Comparison of ENCODE assay signal across 1 cellular context in the genomic region with DNA sequence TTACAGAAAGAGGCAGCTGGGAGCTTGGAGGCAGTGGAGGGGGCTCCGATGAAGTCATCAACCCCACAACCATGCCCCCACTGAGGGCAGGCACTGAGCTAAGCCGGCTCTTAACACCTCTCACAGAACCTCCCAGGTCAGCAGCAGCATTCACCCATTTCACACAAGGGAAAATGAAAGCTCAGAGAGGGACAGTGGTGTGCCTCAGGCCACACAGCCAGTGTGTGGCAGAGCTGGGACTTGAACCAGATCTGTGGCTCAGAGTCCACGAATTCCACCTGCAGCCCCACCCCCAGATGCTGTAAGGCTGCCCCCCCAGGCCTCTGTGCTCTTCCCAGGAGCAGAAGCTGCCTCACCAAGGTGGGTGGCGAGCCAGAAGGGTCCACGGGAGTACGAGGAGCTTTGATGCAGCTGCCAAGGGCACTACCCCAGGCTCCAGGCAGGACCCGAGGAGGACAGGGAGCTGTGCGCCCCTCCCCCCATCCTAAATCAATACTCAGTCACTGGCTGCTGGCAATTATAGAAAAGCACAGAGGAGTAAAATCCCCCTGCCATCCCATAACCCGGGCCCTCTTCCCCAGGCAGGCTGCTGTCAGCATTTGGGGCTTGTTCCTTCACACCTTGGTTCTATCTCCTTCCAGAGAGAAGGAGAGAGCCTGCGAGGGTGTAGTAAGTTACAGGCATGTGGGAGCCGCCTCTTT.
TF ChIP-seq lines count a peak whose summit lies in the region.

No MANE protein-coding gene starts in this region.

TF ChIP-seq in HepG2, 621 proteins besides CTCF, POLR2A, EP300 and RAD21 (continued from another document):
- TF ChIP-seq HIC2 (CRISPR knock-in tag; IDR thresholded peaks at IDR 0.05; ENCODE audit: low read depth) (no peak), ZNF768 (CRISPR knock-in tag; IDR thresholded peaks at IDR 0.05) (peak; percentile 99), HMG20B (CRISPR knock-in tag; conservative IDR thresholded peaks at IDR 0.05) (no peak), RXRA (CRISPR knock-in tag; IDR thresholded peaks at IDR 0.05) (0 out of 2 replicates have a peak, but pooled peaks have one; percentile 0), SOX6 (IDR thresholded peaks at IDR 0.05) (no peak), SOX6 (CRISPR knock-in tag; IDR thresholded peaks at IDR 0.05) (0 out of 2 replicates have a peak, but pooled peaks have one; percentile 6), KLF11 (CRISPR knock-in tag; IDR thresholded peaks at IDR 0.05) (no peak), SMC3 (IDR thresholded peaks at IDR 0.05; ENCODE audit: low read length) (no peak), ZNF629 (CRISPR knock-in tag; conservative IDR thresholded peaks at IDR 0.05) (peak; percentile 48; the same call in 1 of the 2 replicates), ZNF687 (CRISPR knock-in tag; IDR thresholded peaks at IDR 0.05) (0 out of 2 replicates have a peak, but pooled peaks have one; percentile 4), ZNF674 (CRISPR knock-in tag; IDR thresholded peaks at IDR 0.05; ENCODE audit: low read depth) (no peak)
- TF ChIP-seq, protein P1, sequence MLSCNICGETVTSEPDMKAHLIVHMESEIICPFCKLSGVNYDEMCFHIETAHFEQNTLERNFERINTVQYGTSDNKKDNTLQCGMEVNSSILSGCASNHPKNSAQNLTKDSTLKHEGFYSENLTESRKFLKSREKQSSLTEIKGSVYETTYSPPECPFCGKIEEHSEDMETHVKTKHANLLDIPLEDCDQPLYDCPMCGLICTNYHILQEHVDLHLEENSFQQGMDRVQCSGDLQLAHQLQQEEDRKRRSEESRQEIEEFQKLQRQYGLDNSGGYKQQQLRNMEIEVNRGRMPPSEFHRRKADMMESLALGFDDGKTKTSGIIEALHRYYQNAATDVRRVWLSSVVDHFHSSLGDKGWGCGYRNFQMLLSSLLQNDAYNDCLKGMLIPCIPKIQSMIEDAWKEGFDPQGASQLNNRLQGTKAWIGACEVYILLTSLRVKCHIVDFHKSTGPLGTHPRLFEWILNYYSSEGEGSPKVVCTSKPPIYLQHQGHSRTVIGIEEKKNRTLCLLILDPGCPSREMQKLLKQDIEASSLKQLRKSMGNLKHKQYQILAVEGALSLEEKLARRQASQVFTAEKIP (CRISPR knock-in tag; IDR thresholded peaks at IDR 0.05; ENCODE audit: borderline replicate concordance) = no peak
- TF ChIP-seq, protein P2, sequence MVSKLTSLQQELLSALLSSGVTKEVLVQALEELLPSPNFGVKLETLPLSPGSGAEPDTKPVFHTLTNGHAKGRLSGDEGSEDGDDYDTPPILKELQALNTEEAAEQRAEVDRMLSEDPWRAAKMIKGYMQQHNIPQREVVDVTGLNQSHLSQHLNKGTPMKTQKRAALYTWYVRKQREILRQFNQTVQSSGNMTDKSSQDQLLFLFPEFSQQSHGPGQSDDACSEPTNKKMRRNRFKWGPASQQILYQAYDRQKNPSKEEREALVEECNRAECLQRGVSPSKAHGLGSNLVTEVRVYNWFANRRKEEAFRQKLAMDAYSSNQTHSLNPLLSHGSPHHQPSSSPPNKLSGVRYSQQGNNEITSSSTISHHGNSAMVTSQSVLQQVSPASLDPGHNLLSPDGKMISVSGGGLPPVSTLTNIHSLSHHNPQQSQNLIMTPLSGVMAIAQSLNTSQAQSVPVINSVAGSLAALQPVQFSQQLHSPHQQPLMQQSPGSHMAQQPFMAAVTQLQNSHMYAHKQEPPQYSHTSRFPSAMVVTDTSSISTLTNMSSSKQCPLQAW (CRISPR knock-in tag; IDR thresholded peaks at IDR 0.05) = no peak
